ENCODE assay signal across 17 cellular contexts in genomic region chr12:52063081-52063985, GRCh38. TPM values are rescaled to one million over a fixed set of nuclear protein-coding genes. Genes with fewer than 3 reads are reported as not detected.
DNase-seq lines count a peak whose midpoint lies in the region; ATAC-seq and TF ChIP-seq lines count a peak whose summit lies in the region.
"Had no signal": no experiment of that assay in that cellular context is flagged by ENCODE, and none has a peak within 500 bp of the region (broad histone marks: within the 10 kb centered on the region; RNA-seq: fewer than 3 reads in every experiment).

No MANE protein-coding gene starts in this region.

- H3K9ac ChIP-seq in mesenchymal stem cell (ENCODE audit: low read length) = peak overlapping the region; percentile 61

- H3K4me1 ChIP-seq in SJCRH30 (peaks cover 32% of the 10 kb centered on the region), mesenchymal stem cell (ENCODE audit: control insufficient read depth, insufficient read depth, low read depth, low read length) (peaks cover 4% of the 10 kb centered on the region)

- H3K27ac Mint-ChIP-seq in activated naive CD4-positive, alpha-beta T cell treated with anti-CD3 and anti-CD28 coated beads for 36 hours = no peak overlapping the region
- H3K27ac Mint-ChIP-seq: activated T-helper 2 cell treated with anti-CD3 and anti-CD28 coated beads, Interferon-gamma antibody, Interleukin-2, Interleukin-4, amounts not matched to agents 10 μg/mL and 5 μg/mL and 100 μg/mL, durations not matched to agents 14 hours and 24 hours and 36 hours; T-helper 17 cell had no signal

- no peaks in the 10 kb centered on the region for H3K9me3 Mint-ChIP-seq in activated naive CD4-positive, alpha-beta T cell treated with anti-CD3 and anti-CD28 coated beads for 36 hours
- H3K9me3 Mint-ChIP-seq: activated T-helper 2 cell treated with anti-CD3 and anti-CD28 coated beads, Interferon-gamma antibody, Interleukin-2, Interleukin-4, amounts not matched to agents 10 μg/mL and 5 μg/mL and 100 μg/mL, durations not matched to agents 14 hours and 24 hours and 36 hours had no signal

- peaks cover 4% of the 10 kb centered on the region for H3K36me3 Mint-ChIP-seq in activated naive CD4-positive, alpha-beta T cell treated with anti-CD3 and anti-CD28 coated beads for 36 hours (ENCODE audit: low read depth)

- no peaks in the 10 kb centered on the region for H3K79me1 ChIP-seq in mesenchymal stem cell (replicated peaks; ENCODE audit: low read length, poor library complexity, severe bottlenecking)

- no peak overlapping the region for H3K4ac ChIP-seq in mesenchymal stem cell (ENCODE audit: low read depth in 1 of 2, low read length in 2 of 2)

- DNase-seq in SJCRH30 = no peak
- peak in 2 of 10 donors; percentile 59 to 60 for DNase-seq in dorsolateral prefrontal cortex
- no peak for DNase-seq in mesenchymal stem cell
- DNase-seq in substantia nigra (lab: John Stamatoyannopoulos, UW) = peak in 17 of 49 donors; percentile 15 to 60 (median 41)
- DNase-seq in activated naive CD4-positive, alpha-beta T cell treated with anti-CD3 and anti-CD28 coated beads for 36 hours = no peak
- no peak for DNase-seq in ureter (ENCODE audit: low spot score)
- no peak for DNase-seq in DMS114 treated with DMSO at 0.1 percent for 48 hours (lab: John Stamatoyannopoulos, UW; ENCODE audit: unreplicated experiment)
- DNase-seq: MM.1S; stimulated activated naive CD4-positive, alpha-beta T cell; T-helper 17 cell had no signal

- no peak for TF ChIP-seq CTCF in dorsolateral prefrontal cortex (IDR thresholded peaks at IDR 0.05 in 54 of 56, conservative IDR thresholded peaks at IDR 0.05 in 2 of 56; ENCODE audit: low read depth in 1 of 56, partially characterized antibody in 56 of 56)

- H3K4me3 Mint-ChIP-seq in activated naive CD4-positive, alpha-beta T cell treated with anti-CD3 and anti-CD28 coated beads for 36 hours = no peak overlapping the region
- H3K4me3 Mint-ChIP-seq: T-helper 17 cell had no signal

- intact Hi-C loops in dorsolateral prefrontal cortex (cut with DNase I) = loop anchor here in 1 of 2 donors (10.0 kb wide), 1 partner anchor 941 kb away; the partner anchor contains the start of gene EIF4B
- intact Hi-C loops in activated naive CD4-positive, alpha-beta T cell treated with anti-CD3 and anti-CD28 coated beads for 36 hours (cut with micrococcal nuclease) = no loop called here

- CTCF ChIA-PET in activated naive CD4-positive, alpha-beta T cell treated with anti-CD3 and anti-CD28 coated beads for 36 hours (lab: Charles Lee) = interaction anchor here (0.9 to 5.6 kb wide), 2 partner anchors 38 to 40 kb away, joined by 3 to 44 read pairs; no protein-coding TSS in a partner anchor

- H2AK5ac ChIP-seq in mesenchymal stem cell (ENCODE audit: low read length, severe bottlenecking) = no peak overlapping the region

- no peak overlapping the region for H3K18ac ChIP-seq in mesenchymal stem cell (ENCODE audit: low read depth in 1 of 2, low read length in 2 of 2)

- no peak overlapping the region for H4K8ac ChIP-seq in mesenchymal stem cell (ENCODE audit: low read length)

- H3K27me3 ChIP-seq in SJCRH30 (no peaks in the 10 kb centered on the region), dorsolateral prefrontal cortex (no peaks in the 10 kb centered on the region), mesenchymal stem cell (ENCODE audit: control insufficient read depth in 1 of 2, insufficient read depth in 1 of 2, low read length in 2 of 2) (peaks cover 0 to 8% of the 10 kb centered on the region in 2 experiments)

- no peak overlapping the region for H3K4me2 ChIP-seq in mesenchymal stem cell (ENCODE audit: low read length, poor library complexity, severe bottlenecking)

- H3K27ac ChIP-seq in SJCRH30 = peak overlapping the region; percentile 54
- H3K27ac ChIP-seq in dorsolateral prefrontal cortex = peak overlapping the region; percentile 83 to 99 (median 95)
- H3K27ac ChIP-seq in mesenchymal stem cell (ENCODE audit: low read length, poor library complexity, severe bottlenecking) = no peak overlapping the region
- peak overlapping the region; percentile 94 for H3K27ac ChIP-seq in substantia nigra (ENCODE audit: low read depth, low read length, poor library complexity, severe bottlenecking)
- H3K27ac ChIP-seq: C4-2B had no signal

- no peaks in the 10 kb centered on the region for H3K4me1 Mint-ChIP-seq in activated naive CD4-positive, alpha-beta T cell treated with anti-CD3 and anti-CD28 coated beads for 36 hours (ENCODE audit: low read depth)
- H3K4me1 Mint-ChIP-seq: T-helper 17 cell had no signal

- peaks cover 2% of the 10 kb centered on the region; the same call in 1 of the 2 replicates for H3K36me3 ChIP-seq in SJCRH30
- H3K36me3 ChIP-seq in mesenchymal stem cell (ENCODE audit: control insufficient read depth in 1 of 2, insufficient read depth in 2 of 2, low read depth in 1 of 2, low read length in 2 of 2) = peaks cover 0 to 5% of the 10 kb centered on the region in 2 experiments

- H2BK15ac ChIP-seq in mesenchymal stem cell (ENCODE audit: low read depth, poor library complexity, severe bottlenecking) = no peak overlapping the region

- H3K14ac ChIP-seq in mesenchymal stem cell (ENCODE audit: low read length in 2 of 2) = no peak overlapping the region

- no peak overlapping the region for H4K91ac ChIP-seq in mesenchymal stem cell (ENCODE audit: low read length)

- H2BK12ac ChIP-seq in mesenchymal stem cell (ENCODE audit: low read length in 2 of 2) = peak overlapping the region in 1 of 2 experiments; percentile 23

- no peak overlapping the region for H2BK5ac ChIP-seq in mesenchymal stem cell (ENCODE audit: low read depth, low read length, poor library complexity, severe bottlenecking)

- no peaks in the 10 kb centered on the region for H3K27me3 Mint-ChIP-seq in activated naive CD4-positive, alpha-beta T cell treated with anti-CD3 and anti-CD28 coated beads for 36 hours (ENCODE audit: low read depth)
- H3K27me3 Mint-ChIP-seq: T-helper 17 cell had no signal

- H3K4me3 ChIP-seq in SJCRH30 (no peak overlapping the region), dorsolateral prefrontal cortex (peak overlapping the region in 1 of 59 donors; percentile 6), mesenchymal stem cell (ENCODE audit: insufficient read depth in 1 of 2, low read depth in 1 of 2, low read length in 2 of 2) (no peak overlapping the region)

- no peak overlapping the region for H2AFZ ChIP-seq in mesenchymal stem cell (ENCODE audit: low read depth, low read length)

- 81% methylated on average over 19 of the region's 21 CpGs for WGBS in mesenchymal stem cell

- no peak overlapping the region for H3K23ac ChIP-seq in mesenchymal stem cell (ENCODE audit: low read length in 2 of 2)

- H3K9me3 ChIP-seq in SJCRH30 (replicated peaks) (no peaks in the 10 kb centered on the region), mesenchymal stem cell (ENCODE audit: control insufficient read depth, low read length) (no peaks in the 10 kb centered on the region)

- no peak for ATAC-seq in HG03175 (IDR thresholded peaks at IDR 0.05; ENCODE audit: unreplicated experiment)
- ATAC-seq: PC-3, T-helper 17 cell had no signal

- no peak overlapping the region for H2BK120ac ChIP-seq in mesenchymal stem cell (ENCODE audit: low read depth, low read length)

RNA-seq across cellular contexts. Expression of gene ATG101, which starts 6.4 kb away (rescaled TPM):
- total RNA-seq in SJCRH30 (2014; rRNA removed; shearing (Covaris generic)) = 48.6 and 52.1 TPM in 2 replicates
- total RNA-seq in dorsolateral prefrontal cortex (10 to 100 TPM; 19.6 to 42.5 (median 31.5) TPM), ureter (27.2 TPM)
- 38.1 TPM for polyA plus RNA-seq in mesenchymal stem cell (2013, experiment 1 of 2)
- 37.4 TPM for polyA plus RNA-seq in mesenchymal stem cell (2013, experiment 2 of 2)
- 10 to 100 TPM; 21.8 to 22.0 TPM for total RNA-seq in activated naive CD4-positive, alpha-beta T cell treated with anti-CD3 and anti-CD28 coated beads for 36 hours

RNA-seq across cellular contexts. Expression of gene NR4A1, which starts 12.1 kb away (rescaled TPM):
- total RNA-seq in SJCRH30 (2014; rRNA removed; shearing (Covaris generic)) = 9.2 and 10.0 TPM in 2 replicates
- total RNA-seq in dorsolateral prefrontal cortex (100 to 1,000 TPM in 5 of 120 experiments, 10 to 100 TPM in 115; 13.1 to 194 (median 28.9) TPM), ureter (79.2 TPM)
- 59.6 TPM for polyA plus RNA-seq in mesenchymal stem cell (2013, experiment 1 of 2)
- 43.8 TPM for polyA plus RNA-seq in mesenchymal stem cell (2013, experiment 2 of 2)
- total RNA-seq in activated naive CD4-positive, alpha-beta T cell treated with anti-CD3 and anti-CD28 coated beads for 36 hours = 10 to 100 TPM; 64.2 to 64.8 TPM

RNA-seq across cellular contexts. Expression of gene SMIM41, which starts 16.2 kb away (rescaled TPM):
- not detected in 2 replicates for total RNA-seq in SJCRH30 (2014; rRNA removed; shearing (Covaris generic))
- 1 to 10 TPM in 2 of 120 experiments, under 1 TPM in 10, not detected in 108; 0.33 to 3.7 (median 0.55) TPM for total RNA-seq in dorsolateral prefrontal cortex
- 3.3 TPM for polyA plus RNA-seq in mesenchymal stem cell (2013, experiment 1 of 2)
- polyA plus RNA-seq in mesenchymal stem cell (2013, experiment 2 of 2) = 3.5 TPM
- not detected for total RNA-seq in activated naive CD4-positive, alpha-beta T cell treated with anti-CD3 and anti-CD28 coated beads for 36 hours
- 0.78 TPM for total RNA-seq in ureter
- total RNA-seq: H4, lung microvascular endothelial cell, osteocyte, PC-3, T-helper 17 cell had no signal

RNA-seq across cellular contexts. Expression of gene TAMALIN, which starts 56.6 kb away (rescaled TPM):
- total RNA-seq in SJCRH30 (2014; rRNA removed; shearing (Covaris generic)) = 3.3 and 4.5 TPM in 2 replicates
- 100 to 1,000 TPM in 3 of 120 experiments, 10 to 100 TPM in 117; 27.0 to 168 (median 54.0) TPM for total RNA-seq in dorsolateral prefrontal cortex
- polyA plus RNA-seq in mesenchymal stem cell (2013, experiment 1 of 2) = 17.3 TPM
- polyA plus RNA-seq in mesenchymal stem cell (2013, experiment 2 of 2) = 17.8 TPM
- total RNA-seq in activated naive CD4-positive, alpha-beta T cell treated with anti-CD3 and anti-CD28 coated beads for 36 hours = 10 to 100 TPM; 14.7 to 14.8 TPM
- total RNA-seq in ureter = 50.7 TPM
